8 cellular contexts compared by ENCODE assay signal in the genomic region with DNA sequence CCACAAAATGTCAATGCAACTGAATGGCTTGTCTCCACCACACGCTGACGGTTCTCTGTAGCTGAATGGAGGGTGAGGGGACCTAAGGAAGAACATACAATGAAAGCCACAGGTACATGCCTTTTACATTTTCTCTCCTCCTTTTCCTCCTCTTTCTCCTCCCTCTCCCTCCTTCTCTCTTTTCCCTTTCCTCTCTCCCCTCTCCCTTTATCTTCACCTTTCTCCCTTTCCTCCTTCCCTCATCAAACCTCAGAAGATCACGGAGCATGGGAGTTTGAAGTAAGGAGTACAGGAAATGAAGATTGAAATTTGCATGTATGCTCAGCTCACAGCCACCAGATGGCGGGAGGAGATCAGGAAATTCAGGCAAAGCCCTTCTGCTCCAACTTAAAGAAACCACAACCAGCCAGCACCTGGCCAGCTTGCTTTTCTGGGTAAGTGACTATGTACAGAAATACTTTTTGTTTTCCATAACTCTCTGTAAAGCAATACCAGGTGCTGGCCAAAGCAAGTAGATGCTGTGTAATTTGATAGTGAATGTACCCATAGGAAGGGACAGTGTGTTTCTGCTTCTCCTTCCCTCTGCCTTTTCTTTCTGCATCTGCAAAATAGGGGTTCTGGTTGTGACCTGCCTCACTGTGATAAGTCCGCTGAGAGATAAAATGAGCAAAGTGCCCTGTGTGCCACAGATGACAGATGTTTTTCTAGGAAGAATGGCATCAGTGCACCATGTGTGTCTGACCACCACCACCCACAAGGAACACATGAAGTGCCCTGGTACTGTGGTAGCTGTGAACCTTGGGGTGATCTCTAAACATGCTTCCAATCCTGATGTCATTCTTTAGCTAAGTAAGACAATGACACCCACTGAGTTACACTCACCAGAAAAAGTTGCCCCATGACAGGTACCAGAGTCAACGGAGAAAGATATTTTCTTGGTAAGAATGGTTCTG. TPM values are rescaled to one million over a fixed set of nuclear protein-coding genes. Genes with fewer than 3 reads are reported as not detected.
DNase-seq lines count a peak whose midpoint lies in the region; ATAC-seq, FAIRE-seq and TF ChIP-seq lines count a peak whose summit lies in the region.

No MANE protein-coding gene starts in this region.

- dilution Hi-C loops in keratinocyte (cut with MboI; ENCODE audit: extremely low pct_ligation_motif_present, low sequenced_read_pairs): no loop called here

- CTCF ChIA-PET in HCT116 (lab: Charles Lee): interaction anchor here (0.9 to 5.1 kb wide), 13 partner anchors 9 to 856 kb away, joined by 3 to 113 read pairs (median 4); no protein-coding TSS in a partner anchor

- DNase-seq in DMS114 treated with DMSO at 0.1 percent for 48 hours (lab: John Stamatoyannopoulos, UW; ENCODE audit: unreplicated experiment): peak; percentile 64
- DNase-seq in HCT116 (ENCODE audit: low read depth, low spot score): peak; percentile 75
- peak; percentile 94 for DNase-seq in NCI-H2107 treated with DMSO at 0.1 percent for 48 hours (lab: John Stamatoyannopoulos, UW; ENCODE audit: unreplicated experiment)
- DNase-seq in UCSD-AML1 (lab: John Stamatoyannopoulos, UW; ENCODE audit: unreplicated experiment): peak; percentile 54
- DNase-seq in T47D (ENCODE audit: low read depth in 1 of 2, low spot score in 1 of 2): peak; percentile 31 to 84
- no peak for DNase-seq in keratinocyte (ENCODE audit: low read depth, low spot score)
- DNase-seq in stimulated activated CD4-positive, alpha-beta T cell treated with anti-CD3 and anti-CD28 coated beads, Interleukin-2, amount 100 ng/mL, for 24 hours: peak; percentile 64 to 69

- H3K4me3 ChIP-seq in HCT116 (replicated peaks in 1 of 2; ENCODE audit: low read depth in 1 of 2, low read length in 2 of 2): peak overlapping the region; percentile 10 to 22; a peak in 1 of 4 replicates
- H3K4me3 ChIP-seq in keratinocyte (ENCODE audit: control insufficient read depth in 2 of 3, extremely low read depth in 1 of 3, insufficient read depth in 2 of 3, low read depth in 1 of 3, low read length in 3 of 3): no peak overlapping the region

- H3K4me2 ChIP-seq in HCT116 (ENCODE audit: low read length): peak overlapping the region; percentile 50
- H3K4me2 ChIP-seq in keratinocyte (ENCODE audit: control insufficient read depth, extremely low read depth, insufficient read depth, low read depth, low read length): peak overlapping the region; percentile 33

- H3K27me3 ChIP-seq in HCT116 (ENCODE audit: insufficient read depth, low read length): no peaks in the 10 kb centered on the region
- H3K27me3 ChIP-seq in keratinocyte (ENCODE audit: control insufficient read depth, extremely low read depth, insufficient read depth, low read length): no peaks in the 10 kb centered on the region

- FAIRE-seq in keratinocyte (lab: Jason Lieb, UNC): peak; percentile 95

- H2AFZ ChIP-seq in HCT116 (ENCODE audit: low read depth, low read length, poor library complexity, severe bottlenecking) (peak overlapping the region; percentile 36), keratinocyte (ENCODE audit: control insufficient read depth, low read length) (peak overlapping the region; percentile 76)

- RAD21 ChIA-PET in HCT116 (lab: Charles Lee; ENCODE audit: low non-redundant PET in 1 of 2, low total read pairs in 2 of 2, uncharacterized antibody in 2 of 2, unreplicated experiment in 2 of 2): interaction anchor here (0.6 to 2.7 kb wide), 8 partner anchors 124 to 531 kb away, joined by 3 to 25 read pairs (median 3); no protein-coding TSS in a partner anchor

- no peaks in the 10 kb centered on the region for H3K9me1 ChIP-seq in keratinocyte (ENCODE audit: control insufficient read depth, extremely low read depth, insufficient read depth, low read length)

- no peaks in the 10 kb centered on the region for H3K79me2 ChIP-seq in HCT116 (ENCODE audit: insufficient read depth, low read length)
- no peaks in the 10 kb centered on the region for H3K79me2 ChIP-seq in keratinocyte (ENCODE audit: control insufficient read depth, insufficient read depth, low read length)

- H3K9ac ChIP-seq in HCT116 (ENCODE audit: low read length) (no peak overlapping the region), keratinocyte (ENCODE audit: control insufficient read depth, extremely low read depth, insufficient read depth, low read length) (no peak overlapping the region)

- BruUV-seq in HCT116 (replicated peaks; lab: Mats Ljungman, UMichigan): no TSS peak

- intact Hi-C loops in HCT116 (cut with micrococcal nuclease): loop anchor here (1.0 to 10.0 kb wide), 6 partner anchors 240 to 855 kb away; no protein-coding TSS in a partner anchor

- peak; percentile 68 to 95 (median 90) for TF ChIP-seq CTCF in HCT116 (IDR thresholded peaks at IDR 0.05 in 2 of 3, conservative IDR thresholded peaks at IDR 0.05 in 1 of 3; ENCODE audit: borderline replicate concordance in 1 of 3, insufficient read depth in 1 of 3, low read depth in 2 of 3, low read length in 2 of 3)
- peak; percentile 79 to 91 (median 87) for TF ChIP-seq CTCF in keratinocyte (optimal IDR thresholded peaks at IDR 0.05 in 1 of 3, IDR thresholded peaks at IDR 0.05 in 1 of 3, conservative IDR thresholded peaks at IDR 0.05 in 1 of 3; ENCODE audit: extremely low read depth in 1 of 3, insufficient read depth in 2 of 3, low read length in 3 of 3)

- peak; percentile 100 for TF ChIP-seq RAD21 in HCT116 (IDR thresholded peaks at IDR 0.05; ENCODE audit: low read depth)

- in situ Hi-C loops in T47D (cut with HindIII; ENCODE audit: low pct_unique_long_range_greater_than_20kb, low sequenced_read_pairs): no loop called here

- POLR2A ChIA-PET in HCT116 (lab: Charles Lee): interaction anchor here (1.2 kb wide), 1 partner anchor 16 kb away, joined by 3 read pairs; no protein-coding TSS in a partner anchor

- ATAC-seq in HCT116 (peak; percentile 92), HG03175 (IDR thresholded peaks at IDR 0.05; ENCODE audit: unreplicated experiment) (no peak)

- H3K9me3 ChIP-seq in HCT116 (ENCODE audit: control insufficient read depth in 1 of 2, insufficient read depth in 1 of 2, low read depth in 1 of 2, low read length in 2 of 2): no peaks in the 10 kb centered on the region
- no peaks in the 10 kb centered on the region for H3K9me3 ChIP-seq in keratinocyte (ENCODE audit: control insufficient read depth, low read depth, low read length)

- H3K4me1 ChIP-seq in HCT116 (ENCODE audit: control insufficient read depth in 1 of 2, insufficient read depth in 2 of 2, low read length in 2 of 2): peaks cover 0 to 5% of the 10 kb centered on the region in 2 experiments; a peak in 1 of 4 replicates
- no peaks in the 10 kb centered on the region for H3K4me1 ChIP-seq in keratinocyte (ENCODE audit: control insufficient read depth, extremely low read depth, insufficient read depth, low read length)

- H4K20me1 ChIP-seq in HCT116 (ENCODE audit: insufficient read depth) (no peaks in the 10 kb centered on the region), keratinocyte (ENCODE audit: control insufficient read depth, extremely low read depth, insufficient read depth, low read length) (no peaks in the 10 kb centered on the region)

- TF ChIP-seq POLR2A in HCT116 (IDR thresholded peaks at IDR 0.05; ENCODE audit: borderline replicate concordance, extremely low read depth, insufficient read depth, insufficient read length): no peak

- H3K9me2 ChIP-seq in HCT116 (ENCODE audit: insufficient read depth): no peaks in the 10 kb centered on the region

- H3K27ac ChIP-seq in HCT116 (ENCODE audit: low read depth, low read length) (no peak overlapping the region), keratinocyte (ENCODE audit: control insufficient read depth, insufficient read depth, low read length) (no peak overlapping the region)

- H3K36me3 ChIP-seq in HCT116 (ENCODE audit: control insufficient read depth in 1 of 2, insufficient read depth in 2 of 2, low read length in 2 of 2) (no peaks in the 10 kb centered on the region), keratinocyte (ENCODE audit: control insufficient read depth in 2 of 2, extremely low read depth in 1 of 2, insufficient read depth in 2 of 2, low read length in 2 of 2) (no peaks in the 10 kb centered on the region)

TF ChIP-seq in HCT116, 20 proteins besides CTCF, POLR2A, EP300 and RAD21 (continues in another document):
- TF ChIP-seq SRF (IDR thresholded peaks at IDR 0.05; ENCODE audit: low read depth) (no peak), ELF1 (IDR thresholded peaks at IDR 0.05; ENCODE audit: borderline replicate concordance, low read depth) (no peak), CBX3 (IDR thresholded peaks at IDR 0.05; ENCODE audit: low read depth) (peak; percentile 56; the same call in 1 of the 2 replicates)

RNA-seq across cellular contexts. Expression of gene FOXO3, which starts 18.6 kb away (rescaled TPM):
- total RNA-seq in HCT116 (2021; ENCODE audit: unreplicated experiment): 40.0 TPM
- polyA plus RNA-seq in HCT116 (2012): 20.9 and 25.9 TPM in 2 replicates
- 17.6 to 22.5 TPM (median 20.4 TPM) in 3 replicates for polyA plus RNA-seq in keratinocyte
- 19.2 TPM for polyA plus RNA-seq in keratinocyte (2011; ENCODE audit: low read depth)
- polyA plus RNA-seq in keratinocyte (2011; cell fraction: cytosol; rRNA removed): 14.3 and 17.3 TPM in 2 replicates
- 28.1 and 29.4 TPM in 2 replicates for polyA plus RNA-seq in keratinocyte (2011; cell fraction: nucleus; rRNA removed)
- polyA plus RNA-seq in keratinocyte (2012; ENCODE audit: low replicate concordance): 17.0 and 39.7 TPM in 2 replicates
- polyA minus RNA-seq in keratinocyte: 95.4 to 137 TPM (median 123 TPM) in 3 replicates
- polyA minus RNA-seq in keratinocyte (2011; cell fraction: cytosol; rRNA and poly(A)+ RNA removed): 45.5 TPM
- 54.6 and 69.6 TPM in 2 replicates for polyA minus RNA-seq in keratinocyte (2011; cell fraction: nucleus; rRNA and poly(A)+ RNA removed)

Comparison
In these comparisons a context has a peak if more than half of its experiments do, and no peak if none do; other contexts are left out.
1. H3K4me3 ChIP-seq: peak in HCT116 (2 of 2); none in keratinocyte (0 of 3).